ENCODE assay signal across 1 cellular context in the genomic region with DNA sequence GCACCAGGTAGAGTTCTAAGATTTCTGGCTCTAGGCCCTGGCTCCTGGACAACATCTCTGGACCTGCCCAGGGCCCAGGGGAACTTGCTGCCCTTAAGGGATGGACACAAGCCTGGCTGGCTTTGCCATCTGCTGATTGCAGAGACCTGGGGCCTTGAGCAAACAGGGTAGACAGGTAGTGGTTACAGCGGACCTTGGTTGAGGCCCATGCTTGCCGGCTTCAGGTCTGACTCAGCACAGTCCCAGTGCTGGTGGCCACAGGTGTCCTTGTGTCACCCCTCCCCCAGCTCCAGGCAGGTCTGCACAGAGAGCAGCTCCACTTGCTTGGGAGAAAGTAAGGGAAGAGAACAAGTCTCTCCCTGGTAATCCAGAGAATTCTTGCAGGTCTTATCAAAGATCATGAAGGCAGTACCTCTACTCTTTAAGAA.
TF ChIP-seq lines count a peak whose summit lies in the region.

No MANE protein-coding gene starts in this region.

TF ChIP-seq in HepG2, 621 proteins besides CTCF, POLR2A, EP300 and RAD21 (continued from another document and continues in another):
- TF ChIP-seq, protein P1, sequence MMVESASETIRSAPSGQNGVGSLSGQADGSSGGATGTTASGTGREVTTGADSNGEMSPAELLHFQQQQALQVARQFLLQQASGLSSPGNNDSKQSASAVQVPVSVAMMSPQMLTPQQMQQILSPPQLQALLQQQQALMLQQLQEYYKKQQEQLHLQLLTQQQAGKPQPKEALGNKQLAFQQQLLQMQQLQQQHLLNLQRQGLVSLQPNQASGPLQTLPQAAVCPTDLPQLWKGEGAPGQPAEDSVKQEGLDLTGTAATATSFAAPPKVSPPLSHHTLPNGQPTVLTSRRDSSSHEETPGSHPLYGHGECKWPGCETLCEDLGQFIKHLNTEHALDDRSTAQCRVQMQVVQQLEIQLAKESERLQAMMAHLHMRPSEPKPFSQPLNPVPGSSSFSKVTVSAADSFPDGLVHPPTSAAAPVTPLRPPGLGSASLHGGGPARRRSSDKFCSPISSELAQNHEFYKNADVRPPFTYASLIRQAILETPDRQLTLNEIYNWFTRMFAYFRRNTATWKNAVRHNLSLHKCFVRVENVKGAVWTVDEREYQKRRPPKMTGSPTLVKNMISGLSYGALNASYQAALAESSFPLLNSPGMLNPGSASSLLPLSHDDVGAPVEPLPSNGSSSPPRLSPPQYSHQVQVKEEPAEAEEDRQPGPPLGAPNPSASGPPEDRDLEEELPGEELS (CRISPR knock-in tag; IDR thresholded peaks at IDR 0.05) = no peak
- TF ChIP-seq TBX3 (IDR thresholded peaks at IDR 0.05; ENCODE audit: borderline replicate concordance) (no peak), SATB2 (CRISPR knock-in tag; IDR thresholded peaks at IDR 0.05) (no peak), HNRNPK (IDR thresholded peaks at IDR 0.05; ENCODE audit: low read depth, low read length, poor library complexity, severe bottlenecking) (no peak), ZNF775 (CRISPR knock-in tag; IDR thresholded peaks at IDR 0.05; ENCODE audit: borderline replicate concordance) (no peak), RERE (CRISPR knock-in tag; IDR thresholded peaks at IDR 0.05; ENCODE audit: low read depth) (no peak), ZNF773 (CRISPR knock-in tag; IDR thresholded peaks at IDR 0.05; ENCODE audit: borderline replicate concordance) (no peak), ZNF264 (CRISPR knock-in tag; IDR thresholded peaks at IDR 0.05) (no peak), FIP1L1 (IDR thresholded peaks at IDR 0.05; ENCODE audit: borderline replicate concordance, insufficient read depth, low read depth, low read length) (no peak), ZNF12 (CRISPR knock-in tag; IDR thresholded peaks at IDR 0.05) (no peak), FOXA1 (IDR thresholded peaks at IDR 0.05) (no peak), FOXA1 (CRISPR knock-in tag; IDR thresholded peaks at IDR 0.05) (peak; percentile 28; the same call in 1 of the 2 replicates), ZHX2 (IDR thresholded peaks at IDR 0.05; ENCODE audit: low read depth) (no peak), ZHX2 (CRISPR knock-in tag; IDR thresholded peaks at IDR 0.05; ENCODE audit: borderline replicate concordance) (no peak), HNRNPUL1 (IDR thresholded peaks at IDR 0.05; ENCODE audit: low read depth, low read length) (no peak), ZNF737 (CRISPR knock-in tag; IDR thresholded peaks at IDR 0.05; ENCODE audit: borderline replicate concordance) (no peak), MAFF (IDR thresholded peaks at IDR 0.05; ENCODE audit: low read depth, low read length) (peak; percentile 30; the same call in 1 of the 2 replicates), HNRNPL (IDR thresholded peaks at IDR 0.05; ENCODE audit: low read depth, low read length) (no peak), ZNF33A (CRISPR knock-in tag; IDR thresholded peaks at IDR 0.05; ENCODE audit: borderline replicate concordance) (no peak), RARG (CRISPR knock-in tag; IDR thresholded peaks at IDR 0.05; ENCODE audit: low read depth) (no peak), ZNF766 (CRISPR knock-in tag; IDR thresholded peaks at IDR 0.05; ENCODE audit: borderline replicate concordance) (no peak), ZNF747 (CRISPR knock-in tag; IDR thresholded peaks at IDR 0.05; ENCODE audit: borderline replicate concordance) (no peak), NFRKB (IDR thresholded peaks at IDR 0.05) (no peak), PHF20 (CRISPR knock-in tag; IDR thresholded peaks at IDR 0.05) (no peak), BCL3 (CRISPR knock-in tag; IDR thresholded peaks at IDR 0.05) (no peak), ZNF512B (CRISPR knock-in tag; IDR thresholded peaks at IDR 0.05; ENCODE audit: borderline replicate concordance) (no peak), ATRX (CRISPR knock-in tag; IDR thresholded peaks at IDR 0.05; ENCODE audit: borderline replicate concordance) (no peak), ZNF816 (CRISPR knock-in tag; IDR thresholded peaks at IDR 0.05; ENCODE audit: borderline replicate concordance) (no peak), SYNCRIP (IDR thresholded peaks at IDR 0.05; ENCODE audit: insufficient read depth, low read depth, low read length) (no peak), ZNF598 (CRISPR knock-in tag; IDR thresholded peaks at IDR 0.05; ENCODE audit: borderline replicate concordance) (no peak), RFXANK (CRISPR knock-in tag; IDR thresholded peaks at IDR 0.05) (no peak), HNRNPLL (IDR thresholded peaks at IDR 0.05; ENCODE audit: low read depth, low read length, poor library complexity, severe bottlenecking) (no peak), RFX5 (IDR thresholded peaks at IDR 0.05; ENCODE audit: low read depth, low read length) (no peak), AKAP8 (CRISPR knock-in tag; IDR thresholded peaks at IDR 0.05) (no peak), ZNF674 (CRISPR knock-in tag; IDR thresholded peaks at IDR 0.05; ENCODE audit: low read depth) (no peak), POLR2AphosphoS2 (IDR thresholded peaks at IDR 0.05; ENCODE audit: low read depth, low read length) (no peak), ZNF354B (CRISPR knock-in tag; IDR thresholded peaks at IDR 0.05) (no peak), KMT2B (CRISPR knock-in tag; IDR thresholded peaks at IDR 0.05) (no peak), SMAD9 (CRISPR knock-in tag; IDR thresholded peaks at IDR 0.05) (no peak), AHR (CRISPR knock-in tag; IDR thresholded peaks at IDR 0.05) (no peak), ATF7-NPFF (CRISPR knock-in tag; IDR thresholded peaks at IDR 0.05; ENCODE audit: low read depth) (no peak), PTBP1 (IDR thresholded peaks at IDR 0.05; ENCODE audit: low read depth, low read length, poor library complexity, severe bottlenecking) (no peak)
- TF ChIP-seq, protein P2, sequence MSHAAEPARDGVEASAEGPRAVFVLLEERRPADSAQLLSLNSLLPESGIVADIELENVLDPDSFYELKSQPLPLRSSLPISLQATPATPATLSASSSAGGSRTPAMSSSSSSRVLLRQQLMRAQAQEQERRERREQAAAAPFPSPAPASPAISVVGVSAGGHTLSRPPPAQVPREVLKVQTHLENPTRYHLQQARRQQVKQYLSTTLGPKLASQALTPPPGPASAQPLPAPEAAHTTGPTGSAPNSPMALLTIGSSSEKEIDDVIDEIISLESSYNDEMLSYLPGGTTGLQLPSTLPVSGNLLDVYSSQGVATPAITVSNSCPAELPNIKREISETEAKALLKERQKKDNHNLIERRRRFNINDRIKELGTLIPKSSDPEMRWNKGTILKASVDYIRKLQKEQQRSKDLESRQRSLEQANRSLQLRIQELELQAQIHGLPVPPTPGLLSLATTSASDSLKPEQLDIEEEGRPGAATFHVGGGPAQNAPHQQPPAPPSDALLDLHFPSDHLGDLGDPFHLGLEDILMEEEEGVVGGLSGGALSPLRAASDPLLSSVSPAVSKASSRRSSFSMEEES (CRISPR knock-in tag; IDR thresholded peaks at IDR 0.05) = no peak
- TF ChIP-seq, protein P3, sequence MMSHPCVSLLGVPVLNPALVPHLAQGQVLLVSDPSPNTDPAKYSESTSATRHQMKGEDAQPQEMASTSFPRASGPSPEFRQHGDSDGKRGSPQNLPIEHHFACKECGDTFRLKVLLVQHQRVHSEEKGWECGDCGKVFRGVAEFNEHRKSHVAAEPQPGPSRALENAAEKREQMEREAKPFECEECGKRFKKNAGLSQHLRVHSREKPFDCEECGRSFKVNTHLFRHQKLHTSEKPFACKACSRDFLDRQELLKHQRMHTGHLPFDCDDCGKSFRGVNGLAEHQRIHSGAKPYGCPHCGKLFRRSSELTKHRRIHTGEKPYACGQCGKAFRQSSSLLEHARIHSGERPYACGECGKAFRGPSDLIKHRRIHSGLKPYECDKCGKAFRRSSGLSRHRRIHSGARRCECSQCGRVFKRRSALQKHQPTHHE (CRISPR knock-in tag; IDR thresholded peaks at IDR 0.05; ENCODE audit: borderline replicate concordance) = no peak
